15 cellular contexts compared by ENCODE assay signal in the genomic region with DNA sequence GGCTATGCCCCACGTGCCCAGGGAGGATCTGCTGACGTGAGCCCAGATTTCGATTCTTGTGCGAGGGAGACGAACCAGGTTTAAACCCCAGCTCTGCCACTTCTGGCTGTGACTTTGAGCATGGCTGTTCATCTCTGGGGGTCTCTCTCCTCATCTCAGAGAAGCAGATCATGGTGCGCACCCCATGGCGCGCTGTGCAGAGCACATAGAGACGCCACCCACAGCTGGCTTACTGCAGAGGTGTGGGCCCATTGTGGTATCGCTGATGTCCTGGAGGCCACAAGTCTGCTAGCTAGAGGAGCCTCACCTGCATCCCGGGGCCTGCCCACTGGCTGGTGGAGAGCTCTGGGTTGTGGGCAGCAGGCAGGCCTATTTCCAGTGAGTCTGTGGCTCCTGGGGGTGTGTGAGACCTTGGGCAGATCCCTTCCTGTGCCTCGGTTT.
"Had no signal": no experiment of that assay in that cellular context is flagged by ENCODE, and none has a peak within 500 bp of the region (broad histone marks: within the 10 kb centered on the region; RNA-seq: fewer than 3 reads in every experiment).

No MANE protein-coding gene starts in this region.

- H3K27me3 Mint-ChIP-seq: activated T-helper 17 cell treated with anti-CD3 and anti-CD28 coated beads, Interleukin-2, amount 50 U/mL, for 72 hours; naive thymus-derived CD8-positive, alpha-beta T cell had no signal

- H3K27ac ChIP-seq: adrenal gland, gastrocnemius medialis, tibial artery had no signal

- H3K4me3 ChIP-seq: adrenal gland, gastrocnemius medialis, tibial artery had no signal

- H3K27ac Mint-ChIP-seq: activated T-helper 17 cell treated with anti-CD3 and anti-CD28 coated beads, Interleukin-2, amount 50 U/mL, for 72 hours had no signal

- H3K36me3 ChIP-seq: adrenal gland, gastrocnemius medialis, tibial artery had no signal

- H3K27me3 ChIP-seq: adrenal gland, gastrocnemius medialis, tibial artery had no signal

- H3K9me3 ChIP-seq: adrenal gland, gastrocnemius medialis, tibial artery had no signal

- ATAC-seq: activated T-helper 17 cell treated with anti-CD3 and anti-CD28 coated beads, Interleukin-2, amount 50 U/mL, for 72 hours; gastrocnemius medialis had no signal

- DNase-seq: activated CD4-positive, alpha-beta T cell treated with anti-CD3 and anti-CD28 coated beads, Interleukin-2, amount 50 U/mL, for 1 hour; activated naive CD4-positive, alpha-beta T cell treated with anti-CD3 and anti-CD28 coated beads, Interleukin-2, amount 50 U/mL, for 16 hours; activated T-cell treated with anti-CD3 and anti-CD28 coated beads for 4 hours; central memory CD4-positive, alpha-beta T cell; cortex of kidney; effector memory CD4-positive, alpha-beta T cell; gastrocnemius medialis; islet precursor cell; occipital lobe; stimulated activated CD4-positive, alpha-beta T cell treated with anti-CD3 and anti-CD28 coated beads, Interleukin-4, amount 100 ng/mL, for 1 hour; stimulated activated CD8-positive, alpha-beta memory T cell treated with anti-CD3 and anti-CD28 coated beads, Interleukin-4, amount 100 ng/mL, for 48 hours; tibial artery had no signal

- H3K4me3 Mint-ChIP-seq: activated T-helper 17 cell treated with anti-CD3 and anti-CD28 coated beads, Interleukin-2, amount 50 U/mL, for 72 hours; naive thymus-derived CD8-positive, alpha-beta T cell had no signal

- H3K9me3 Mint-ChIP-seq: activated T-helper 17 cell treated with anti-CD3 and anti-CD28 coated beads, Interleukin-2, amount 50 U/mL, for 72 hours; naive thymus-derived CD8-positive, alpha-beta T cell had no signal

- H3K4me1 ChIP-seq: tibial artery had no signal
